Comparison of ENCODE assay signal across 19 cellular contexts in the genomic region with DNA sequence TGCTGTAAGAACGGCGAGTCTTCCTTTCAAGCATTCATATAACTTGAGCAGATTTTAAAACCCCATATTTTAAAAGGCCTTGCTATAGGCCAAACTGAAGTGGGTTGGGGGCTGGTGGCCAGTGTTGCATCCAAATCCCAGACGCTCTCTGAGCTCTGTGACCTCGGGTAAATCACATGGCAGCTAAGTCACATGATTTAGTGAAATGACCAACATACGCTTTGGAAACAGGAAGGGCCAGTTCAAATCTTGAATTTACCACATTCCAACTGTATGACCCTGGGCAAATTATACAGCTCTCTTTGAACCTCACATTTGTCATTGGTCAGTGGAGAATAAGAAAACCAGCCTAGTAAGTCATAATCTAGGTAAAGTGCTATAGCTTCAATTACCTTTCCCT.
"Had no signal": no experiment of that assay in that cellular context is flagged by ENCODE, and none has a peak within 500 bp of the region (broad histone marks: within the 10 kb centered on the region; RNA-seq: fewer than 3 reads in every experiment).

No MANE protein-coding gene starts in this region.

- DNase-seq: activated CD4-positive, alpha-beta memory T cell treated with anti-CD3 and anti-CD28 coated beads for 36 hours; activated CD4-positive, alpha-beta T cell treated with anti-CD3 and anti-CD28 coated beads, Interleukin-2, amount 10 ng/mL, durations not matched to agents 7 days and 5 days; activated CD4-positive, CD25-positive, alpha-beta regulatory T cell; activated CD8-positive, alpha-beta memory T cell treated with anti-CD3 and anti-CD28 coated beads for 24 hours; activated gamma-delta T cell; activated naive CD4-positive, alpha-beta T cell treated with anti-CD3 and anti-CD28 coated beads for 36 hours; activated T-cell treated with anti-CD3 and anti-CD28 coated beads, Interleukin-2, amount 50 U/mL, for 4 hours; brain microvascular endothelial cell; caudate nucleus; NCI-H1105 treated with DMSO at 0.1 percent for 48 hours; NCI-H1436 treated with DMSO at 0.1 percent for 48 hours; NCI-H187; NCI-H2081; NCI-H510A treated with DMSO at 0.1 percent for 48 hours; NCI-H69; NK-92 treated with Interleukin-12 subunit alpha and Interleukin-12 subunit beta, amount 100 ng/mL, for 24 hours; PC-3; SHP77 had no signal

- H3K4me3 ChIP-seq: SJSA1 had no signal

- H3K4me1 ChIP-seq: SJSA1 had no signal

- H3K9me3 ChIP-seq: SJSA1 had no signal

- H3K36me3 ChIP-seq: brain microvascular endothelial cell, SJSA1 had no signal

- ATAC-seq: activated T-cell treated with anti-CD3 and anti-CD28 coated beads, Interleukin-2, amount 50 U/mL, for 4 hours; PC-3 had no signal

- H3K27ac ChIP-seq: brain microvascular endothelial cell, SJSA1 had no signal

- H3K27me3 ChIP-seq: brain microvascular endothelial cell had no signal
